Comparison of ENCODE assay signal across 13 cellular contexts in genomic region chr14:24186831-24187537, GRCh38. TPM values are rescaled to one million over a fixed set of nuclear protein-coding genes. Genes with fewer than 3 reads are reported as not detected.
DNase-seq lines count a peak whose midpoint lies in the region; ATAC-seq and TF ChIP-seq lines count a peak whose summit lies in the region.
"Had no signal": no experiment of that assay in that cellular context is flagged by ENCODE, and none has a peak within 500 bp of the region (broad histone marks: within the 10 kb centered on the region; RNA-seq: fewer than 3 reads in every experiment).

No MANE protein-coding gene starts in this region.

- POLR2A ChIA-PET in RWPE1 (lab: Yijun Ruan, JAX; ENCODE audit: low non-redundant PET), result no interaction called here

- no peak for TF ChIP-seq POLR2A in esophagus muscularis mucosa (IDR thresholded peaks at IDR 0.05; ENCODE audit: low read depth)

- H3K9me3 ChIP-seq in endodermal cell (ENCODE audit: control insufficient read depth, low read length) (no peaks in the 10 kb centered on the region), esophagus muscularis mucosa (no peaks in the 10 kb centered on the region), left ventricle myocardium inferior (replicated peaks) (no peaks in the 10 kb centered on the region)
- H3K9me3 ChIP-seq: Peyer's patch had no signal

- H3K9ac ChIP-seq in endodermal cell (ENCODE audit: extremely low read depth, low read length, poor library complexity, severe bottlenecking), result no peak overlapping the region

- ATAC-seq in activated CD8-positive, alpha-beta memory T cell treated with anti-CD3 and anti-CD28 coated beads, Interleukin-2, amount 10 ng/mL, durations not matched to agents 7 days and 5 days, result no peak
- ATAC-seq in stimulated activated effector memory CD8-positive, alpha-beta T cell treated with anti-CD3 and anti-CD28 coated beads, Interleukin-12 subunit alpha, Interleukin-12 subunit beta, amount 100 ng/mL, for 72 hours, result no peak
- no peak for ATAC-seq in HG03342 (IDR thresholded peaks at IDR 0.05; ENCODE audit: unreplicated experiment)

- H3K36me3 ChIP-seq in endodermal cell (ENCODE audit: control insufficient read depth, insufficient read depth, low read length), result peaks cover 68% of the 10 kb centered on the region
- H3K36me3 ChIP-seq in esophagus muscularis mucosa, result peaks cover 50 to 77% (median 69%) of the 10 kb centered on the region in 4 donors
- H3K36me3 ChIP-seq in left ventricle myocardium inferior, result peaks cover 69% of the 10 kb centered on the region

- TF ChIP-seq CTCF in RWPE1 (conservative IDR thresholded peaks at IDR 0.05; ENCODE audit: low read depth), result no peak
- no peak for TF ChIP-seq CTCF in endodermal cell (conservative IDR thresholded peaks at IDR 0.05)
- no peak for TF ChIP-seq CTCF in esophagus muscularis mucosa (IDR thresholded peaks at IDR 0.05)
- no peak for TF ChIP-seq CTCF in left ventricle myocardium inferior (IDR thresholded peaks at IDR 0.05; ENCODE audit: borderline replicate concordance)

- peak overlapping the region; percentile 78 for H3K27ac ChIP-seq in RWPE1
- H3K27ac ChIP-seq in endodermal cell (ENCODE audit: low read depth, low read length), result no peak overlapping the region
- H3K27ac ChIP-seq in esophagus muscularis mucosa (replicated peaks in 1 of 4), result no peak overlapping the region
- H3K27ac ChIP-seq in left ventricle myocardium inferior (replicated peaks), result no peak overlapping the region

- H3K4me1 ChIP-seq in endodermal cell (ENCODE audit: control insufficient read depth, insufficient read depth, low read length), result no peaks in the 10 kb centered on the region
- H3K4me1 ChIP-seq in esophagus muscularis mucosa, result peaks cover 17 to 31% (median 27%) of the 10 kb centered on the region in 4 donors
- peaks cover 21% of the 10 kb centered on the region for H3K4me1 ChIP-seq in left ventricle myocardium inferior

- CTCF ChIA-PET in activated CD8-positive, alpha-beta memory T cell treated with anti-CD3 and anti-CD28 coated beads, Interleukin-2, amount 10 ng/mL, durations not matched to agents 7 days and 5 days (lab: Charles Lee), result interaction anchor here (0.6 to 2.0 kb wide), 4 partner anchors 8 to 386 kb away, joined by 3 to 9 read pairs (median 3); partner anchors contain the start of gene IRF9
- CTCF ChIA-PET in RWPE1 (lab: Yijun Ruan, JAX), result interaction anchor here (0.6 kb wide), 1 partner anchor 74 kb away, joined by 3 read pairs; no protein-coding TSS in a partner anchor

- intact Hi-C loops in esophagus muscularis mucosa (cut with DNase I) (no loop called here), left ventricle myocardium inferior (cut with micrococcal nuclease) (no loop called here)

- H3K4me3 ChIP-seq in endodermal cell (ENCODE audit: low read length) (no peak overlapping the region), esophagus muscularis mucosa (no peak overlapping the region), left ventricle myocardium inferior (no peak overlapping the region)

- no peaks in the 10 kb centered on the region for H3K27me3 Mint-ChIP-seq in activated CD8-positive, alpha-beta memory T cell treated with anti-CD3 and anti-CD28 coated beads, Interleukin-2, amount 10 ng/mL, durations not matched to agents 7 days and 5 days
- no peaks in the 10 kb centered on the region for H3K27me3 Mint-ChIP-seq in endodermal cell (ENCODE audit: insufficient read depth)

- H3K27me3 ChIP-seq in endodermal cell (ENCODE audit: control insufficient read depth, insufficient read depth, low read length, poor library complexity, severe bottlenecking) (no peaks in the 10 kb centered on the region), esophagus muscularis mucosa (no peaks in the 10 kb centered on the region), left ventricle myocardium inferior (ENCODE audit: low read depth) (no peaks in the 10 kb centered on the region)
- H3K27me3 ChIP-seq: Peyer's patch had no signal

- H3K4me3 Mint-ChIP-seq in activated CD8-positive, alpha-beta memory T cell treated with anti-CD3 and anti-CD28 coated beads, Interleukin-2, amount 10 ng/mL, durations not matched to agents 7 days and 5 days, result peak overlapping the region; percentile 37
- H3K4me3 Mint-ChIP-seq in endodermal cell, result peak overlapping the region; percentile 89
- peak overlapping the region; percentile 84 for H3K4me3 Mint-ChIP-seq in stimulated activated effector memory CD8-positive, alpha-beta T cell treated with anti-CD3 and anti-CD28 coated beads, Interleukin-12 subunit alpha, Interleukin-12 subunit beta, amount 100 ng/mL, for 72 hours

- no peak overlapping the region for H3K27ac Mint-ChIP-seq in activated CD8-positive, alpha-beta memory T cell treated with anti-CD3 and anti-CD28 coated beads, Interleukin-2, amount 10 ng/mL, durations not matched to agents 7 days and 5 days
- no peak overlapping the region for H3K27ac Mint-ChIP-seq in endodermal cell
- H3K27ac Mint-ChIP-seq in stimulated activated effector memory CD8-positive, alpha-beta T cell treated with anti-CD3 and anti-CD28 coated beads, Interleukin-12 subunit alpha, Interleukin-12 subunit beta, amount 100 ng/mL, for 72 hours, result peak overlapping the region; percentile 80

- no peaks in the 10 kb centered on the region for H3K9me3 Mint-ChIP-seq in activated CD8-positive, alpha-beta memory T cell treated with anti-CD3 and anti-CD28 coated beads, Interleukin-2, amount 10 ng/mL, durations not matched to agents 7 days and 5 days (ENCODE audit: low read depth)
- no peaks in the 10 kb centered on the region for H3K9me3 Mint-ChIP-seq in endodermal cell
- no peaks in the 10 kb centered on the region for H3K9me3 Mint-ChIP-seq in stimulated activated effector memory CD8-positive, alpha-beta T cell treated with anti-CD3 and anti-CD28 coated beads, Interleukin-12 subunit alpha, Interleukin-12 subunit beta, amount 100 ng/mL, for 72 hours

- peaks cover 11% of the 10 kb centered on the region for H3K36me3 Mint-ChIP-seq in activated CD8-positive, alpha-beta memory T cell treated with anti-CD3 and anti-CD28 coated beads, Interleukin-2, amount 10 ng/mL, durations not matched to agents 7 days and 5 days
- peaks cover 49% of the 10 kb centered on the region for H3K36me3 Mint-ChIP-seq in endodermal cell (ENCODE audit: low read depth)
- peaks cover 79% of the 10 kb centered on the region for H3K36me3 Mint-ChIP-seq in stimulated activated effector memory CD8-positive, alpha-beta T cell treated with anti-CD3 and anti-CD28 coated beads, Interleukin-12 subunit alpha, Interleukin-12 subunit beta, amount 100 ng/mL, for 72 hours

- 93 to 100% methylated on average over 3 to 9 of the region's 9 CpGs for WGBS in endodermal cell (ENCODE audit: insufficient coverage in 1 of 2, insufficient read length in 1 of 2), 2 experiments
- 95% methylated on average over 9 of the region's 9 CpGs for WGBS in esophagus muscularis mucosa

- DNase-seq in activated CD8-positive, alpha-beta memory T cell treated with anti-CD3 and anti-CD28 coated beads, Interleukin-2, amount 10 ng/mL, durations not matched to agents 7 days and 5 days, result no peak
- no peak for DNase-seq in activated CD8-positive, alpha-beta memory T cell treated with anti-CD3 and anti-CD28 coated beads for 24 hours
- DNase-seq in RWPE1 (ENCODE audit: low spot score) (no peak), endodermal cell (no peak), esophagus muscularis mucosa (ENCODE audit: extremely low spot score) (no peak), left ventricle myocardium inferior (no peak)
- no peak for DNase-seq in stimulated activated effector memory CD8-positive, alpha-beta T cell treated with anti-CD3 and anti-CD28 coated beads, Interleukin-12 subunit alpha, Interleukin-12 subunit beta, amount 100 ng/mL, for 72 hours (ENCODE audit: low spot score in 2 of 2)
- DNase-seq: GDM1, NCI-H2107, Peyer's patch had no signal

- TF ChIP-seq EP300 in esophagus muscularis mucosa (IDR thresholded peaks at IDR 0.05), result no peak

- H3K4me1 Mint-ChIP-seq in activated CD8-positive, alpha-beta memory T cell treated with anti-CD3 and anti-CD28 coated beads, Interleukin-2, amount 10 ng/mL, durations not matched to agents 7 days and 5 days, result peaks cover 36% of the 10 kb centered on the region
- H3K4me1 Mint-ChIP-seq in endodermal cell, result peaks cover 6% of the 10 kb centered on the region
- H3K4me1 Mint-ChIP-seq in stimulated activated effector memory CD8-positive, alpha-beta T cell treated with anti-CD3 and anti-CD28 coated beads, Interleukin-12 subunit alpha, Interleukin-12 subunit beta, amount 100 ng/mL, for 72 hours, result peaks cover 44% of the 10 kb centered on the region

RNA-seq across cellular contexts. Expression of gene IPO4, which starts 1.6 kb away (rescaled TPM):
- total RNA-seq in activated CD8-positive, alpha-beta memory T cell treated with anti-CD3 and anti-CD28 coated beads, Interleukin-2, amount 10 ng/mL, durations not matched to agents 7 days and 5 days, result 10 to 100 TPM; 32.4 to 54.9 TPM
- total RNA-seq in endodermal cell (10 to 100 TPM; 56.3 to 67.4 TPM), esophagus muscularis mucosa (10 to 100 TPM; 12.9 to 41.6 (median 25.2) TPM), left ventricle myocardium inferior (13.3 TPM)
- 30.3 TPM for polyA plus RNA-seq in endodermal cell (2013, experiment 1 of 2)
- 28.8 TPM for polyA plus RNA-seq in endodermal cell (2013, experiment 2 of 2)

RNA-seq across cellular contexts. Expression of gene TM9SF1, which starts 8.3 kb away (rescaled TPM):
- total RNA-seq in activated CD8-positive, alpha-beta memory T cell treated with anti-CD3 and anti-CD28 coated beads, Interleukin-2, amount 10 ng/mL, durations not matched to agents 7 days and 5 days, result 10 to 100 TPM; 26.7 to 32.8 TPM
- total RNA-seq in endodermal cell (10 to 100 TPM; 37.4 to 40.8 TPM), esophagus muscularis mucosa (10 to 100 TPM; 27.0 to 44.6 (median 43.8) TPM), left ventricle myocardium inferior (22.2 TPM)
- 38.3 TPM for polyA plus RNA-seq in endodermal cell (2013, experiment 1 of 2)
- 34.4 TPM for polyA plus RNA-seq in endodermal cell (2013, experiment 2 of 2)

RNA-seq across cellular contexts. Expression of gene REC8, which starts 15.1 kb away (rescaled TPM):
- total RNA-seq in activated CD8-positive, alpha-beta memory T cell treated with anti-CD3 and anti-CD28 coated beads, Interleukin-2, amount 10 ng/mL, durations not matched to agents 7 days and 5 days, result 10 to 100 TPM; 52.9 to 92.8 TPM
- total RNA-seq in endodermal cell (10 to 100 TPM; 60.3 to 98.3 TPM), esophagus muscularis mucosa (1 to 10 TPM; 4.6 to 5.9 (median 5.0) TPM), left ventricle myocardium inferior (1.6 TPM)
- 86.1 TPM for polyA plus RNA-seq in endodermal cell (2013, experiment 1 of 2)
- polyA plus RNA-seq in endodermal cell (2013, experiment 2 of 2), result 69.8 TPM

RNA-seq across cellular contexts. Expression of gene TSSK4, which starts 18.5 kb away (rescaled TPM):
- total RNA-seq in activated CD8-positive, alpha-beta memory T cell treated with anti-CD3 and anti-CD28 coated beads, Interleukin-2, amount 10 ng/mL, durations not matched to agents 7 days and 5 days, result under 1 TPM in 1 of 2 experiments, not detected in 1; 0.42 TPM
- total RNA-seq in endodermal cell (under 1 TPM; 0.38 to 0.51 TPM), esophagus muscularis mucosa (under 1 TPM in 2 of 4 donors, not detected in 2; 0.57 to 0.58 TPM), left ventricle myocardium inferior (not detected)
- polyA plus RNA-seq in endodermal cell (2013, experiment 1 of 2), result not detected
- polyA plus RNA-seq in endodermal cell (2013, experiment 2 of 2), result not detected
- total RNA-seq: HT1080 had no signal
- polyA plus RNA-seq: AG04450 had no signal

RNA-seq across cellular contexts. Expression of gene IRF9, which starts 25.9 kb away (rescaled TPM):
- 100 to 1,000 TPM; 238 to 295 TPM for total RNA-seq in activated CD8-positive, alpha-beta memory T cell treated with anti-CD3 and anti-CD28 coated beads, Interleukin-2, amount 10 ng/mL, durations not matched to agents 7 days and 5 days
- total RNA-seq in endodermal cell (10 to 100 TPM; 13.6 to 26.9 TPM), esophagus muscularis mucosa (10 to 100 TPM; 39.5 to 78.3 (median 63.2) TPM), left ventricle myocardium inferior (24.0 TPM)
- 23.7 TPM for polyA plus RNA-seq in endodermal cell (2013, experiment 1 of 2)
- polyA plus RNA-seq in endodermal cell (2013, experiment 2 of 2), result 16.6 TPM

Comparison
In these comparisons a context has a peak if more than half of its experiments do, and no peak if none do; other contexts are left out.
1. H3K4me3 Mint-ChIP-seq: peak in every context shown above with its lines; median percentile 89 in endodermal cell; 84 in stimulated activated effector memory CD8-positive, alpha-beta T cell treated with anti-CD3 and anti-CD28 coated beads, Interleukin-12 subunit alpha, Interleukin-12 subunit beta, amount 100 ng/mL, for 72 hours; 37 in activated CD8-positive, alpha-beta memory T cell treated with anti-CD3 and anti-CD28 coated beads, Interleukin-2, amount 10 ng/mL, durations not matched to agents 7 days and 5 days.
2. RNA of gene REC8, which starts 15.1 kb away (total RNA-seq): 60.3 to 98.3 TPM in endodermal cell and 52.9 to 92.8 TPM in activated CD8-positive, alpha-beta memory T cell treated with anti-CD3 and anti-CD28 coated beads, Interleukin-2, amount 10 ng/mL, durations not matched to agents 7 days and 5 days; 4.6 to 5.9 TPM in esophagus muscularis mucosa and 1.6 TPM in left ventricle myocardium inferior (single experiment); every median in the first group is over 4 times any median in the second.